Comparison of ENCODE assay signal across 8 cellular contexts in genomic region chr5:71067262-71067928, GRCh38. TPM values are rescaled to one million over a fixed set of nuclear protein-coding genes. Genes with fewer than 3 reads are reported as not detected.
DNase-seq lines count a peak whose midpoint lies in the region; ATAC-seq and TF ChIP-seq lines count a peak whose summit lies in the region.
"Not testable (repeated sequence)": the region's sequence is repeated elsewhere in the genome, so short reads cannot be mapped to it uniquely, and the experiment has no call there.

Gene GTF2H2, minus strand, starts transcription at chr5:71067676. Its CDS starts 4,913 bp downstream, at chr5:71062763.

- not testable (repeated sequence) for H3K9ac ChIP-seq in PC-3 (ENCODE audit: low read length)

- H3K36me3 ChIP-seq in PC-3 (ENCODE audit: low read depth, low read length); cardiac muscle cell; uterus: not testable (repeated sequence)

- intact Hi-C loops in PC-3 (cut with micrococcal nuclease); uterus (cut with DNase I; ENCODE audit: low total_unique reads): not testable (repeated sequence)

- CTCF ChIA-PET in PC-3 (lab: Charles Lee) = not testable (repeated sequence)

- not testable (repeated sequence) for H3K27me3 Mint-ChIP-seq in activated naive CD8-positive, alpha-beta T cell treated with anti-CD3 and anti-CD28 coated beads, Interleukin-2, amount 10 ng/mL, durations not matched to agents 7 days and 5 days

- not testable (repeated sequence) for TF ChIP-seq POLR2A in uterus (IDR thresholded peaks at IDR 0.05)

- POLR2A ChIA-PET in PC-3 (lab: Charles Lee; ENCODE audit: unreplicated experiment); activated naive CD8-positive, alpha-beta T cell treated with anti-CD3 and anti-CD28 coated beads, Interleukin-2, amount 10 ng/mL, durations not matched to agents 7 days and 5 days (lab: Charles Lee): not testable (repeated sequence)

- H3F3A ChIP-seq in PC-3 (ENCODE audit: low read length, unreplicated experiment) = not testable (repeated sequence)

- H3K79me2 ChIP-seq in PC-3 (ENCODE audit: low read length) = not testable (repeated sequence)

- not testable (repeated sequence) for DNase-seq in PC-3; activated naive CD8-positive, alpha-beta T cell treated with anti-CD3 and anti-CD28 coated beads, Interleukin-2, amount 10 ng/mL, durations not matched to agents 7 days and 5 days; cardiac muscle cell (ENCODE audit: low read depth in 1 of 2, low spot score in 1 of 2); omental fat pad (ENCODE audit: low spot score); uterus

- not testable (repeated sequence) for H3K4me2 ChIP-seq in PC-3 (ENCODE audit: low read length)

- H3K4me3 Mint-ChIP-seq in activated naive CD8-positive, alpha-beta T cell treated with anti-CD3 and anti-CD28 coated beads, Interleukin-2, amount 10 ng/mL, durations not matched to agents 7 days and 5 days = not testable (repeated sequence)

- not testable (repeated sequence) for H3K9me2 ChIP-seq in PC-3 (replicated peaks; ENCODE audit: low read length)

- not testable (repeated sequence) for H3K27ac ChIP-seq in PC-3 (ENCODE audit: low read length); cardiac muscle cell; uterus

- not testable (repeated sequence) for H3K9me3 Mint-ChIP-seq in activated naive CD8-positive, alpha-beta T cell treated with anti-CD3 and anti-CD28 coated beads, Interleukin-2, amount 10 ng/mL, durations not matched to agents 7 days and 5 days

- H4K20me1 ChIP-seq in PC-3 (ENCODE audit: low read length) = not testable (repeated sequence)

- not testable (repeated sequence) for H3K9me3 ChIP-seq in PC-3 (ENCODE audit: low read length); cardiac muscle cell (ENCODE audit: low read depth); uterus

- not testable (repeated sequence) for H3K36me3 Mint-ChIP-seq in activated naive CD8-positive, alpha-beta T cell treated with anti-CD3 and anti-CD28 coated beads, Interleukin-2, amount 10 ng/mL, durations not matched to agents 7 days and 5 days

- not testable (repeated sequence) for H3K4me1 ChIP-seq in PC-3 (ENCODE audit: insufficient read depth, low read length); cardiac muscle cell (ENCODE audit: low read depth); uterus

- not testable (repeated sequence) for TF ChIP-seq CTCF in PC-3 (conservative IDR thresholded peaks at IDR 0.05; ENCODE audit: low read depth, low read length); cardiac muscle cell (IDR thresholded peaks at IDR 0.05; ENCODE audit: low read depth, low read length); omental fat pad (IDR thresholded peaks at IDR 0.05); uterus (IDR thresholded peaks at IDR 0.05)

- not testable (repeated sequence) for H2AFZ ChIP-seq in PC-3 (ENCODE audit: low read length)

- not testable (repeated sequence) for BruUV-seq in PC-3 (replicated peaks; lab: Mats Ljungman, UMichigan)

- not testable (repeated sequence) for H3K27me3 ChIP-seq in PC-3 (ENCODE audit: low read length); cardiac muscle cell; uterus

- peak; percentile 96 for ATAC-seq in GM18861 (IDR thresholded peaks at IDR 0.05; ENCODE audit: unreplicated experiment)
- ATAC-seq in GM21717 (IDR thresholded peaks at IDR 0.05; ENCODE audit: unreplicated experiment) = peak; percentile 95
- ATAC-seq in HG03064 (IDR thresholded peaks at IDR 0.05; ENCODE audit: low read depth, unreplicated experiment) = peak; percentile 96
- ATAC-seq in PC-3 = peak; percentile 90
- peak; percentile 99 for ATAC-seq in activated naive CD8-positive, alpha-beta T cell treated with anti-CD3 and anti-CD28 coated beads, Interleukin-2, amount 10 ng/mL, durations not matched to agents 7 days and 5 days (ENCODE audit: low read depth)
- ATAC-seq in omental fat pad (ENCODE audit: low FRiP score) = peak; percentile 98

- H3K27ac Mint-ChIP-seq in activated naive CD8-positive, alpha-beta T cell treated with anti-CD3 and anti-CD28 coated beads, Interleukin-2, amount 10 ng/mL, durations not matched to agents 7 days and 5 days = not testable (repeated sequence)

- H3K4me1 Mint-ChIP-seq in activated naive CD8-positive, alpha-beta T cell treated with anti-CD3 and anti-CD28 coated beads, Interleukin-2, amount 10 ng/mL, durations not matched to agents 7 days and 5 days = not testable (repeated sequence)

- H3K4me3 ChIP-seq in PC-3 (ENCODE audit: low read length); cardiac muscle cell; uterus: not testable (repeated sequence)

RNA-seq across cellular contexts. Expression of gene GTF2H2, which starts in this region (rescaled TPM):
- total RNA-seq in PC-3 (2014; rRNA removed) (8.4 and 11.4 TPM in 2 replicates), cardiac muscle cell (10.9 and 20.0 TPM in 2 replicates), omental fat pad (10 to 100 TPM in 3 of 4 donors, 1 to 10 TPM in 1; 7.9 to 37.2 (median 16.1) TPM), uterus (10 to 100 TPM in 3 of 4 donors, 1 to 10 TPM in 1; 7.2 to 61.3 (median 40.4) TPM)
- 10 to 100 TPM; 26.9 to 28.7 TPM for total RNA-seq in activated naive CD8-positive, alpha-beta T cell treated with anti-CD3 and anti-CD28 coated beads, Interleukin-2, amount 10 ng/mL, durations not matched to agents 7 days and 5 days
- 26.1 and 39.2 TPM in 2 replicates for polyA plus RNA-seq in cardiac muscle cell
